22 cellular contexts compared by ENCODE assay signal in the genomic region with DNA sequence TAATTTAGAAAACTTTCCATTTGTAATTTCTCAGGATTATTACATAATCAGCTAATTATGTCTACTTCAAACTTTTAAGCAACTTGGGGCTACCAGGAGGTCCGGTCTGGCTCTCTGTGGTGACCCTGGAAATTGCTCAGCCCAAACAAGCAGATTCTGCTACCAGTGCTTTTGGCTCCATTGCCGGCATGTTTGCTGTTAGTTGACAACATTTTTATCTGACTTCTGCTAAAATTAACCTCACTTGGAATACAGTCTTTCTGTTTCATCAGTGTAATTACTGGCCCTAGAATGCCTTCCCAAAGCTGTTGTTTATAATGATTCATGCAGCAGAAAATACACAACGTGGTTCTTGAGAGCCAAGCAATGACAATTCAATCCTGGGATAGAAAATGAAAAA. TPM values are rescaled to one million over a fixed set of nuclear protein-coding genes. Genes with fewer than 3 reads are reported as not detected.
DNase-seq lines count a peak whose midpoint lies in the region; ATAC-seq and TF ChIP-seq lines count a peak whose summit lies in the region.
"Had no signal": no experiment of that assay in that cellular context is flagged by ENCODE, and none has a peak within 500 bp of the region (broad histone marks: within the 10 kb centered on the region; RNA-seq: fewer than 3 reads in every experiment).

No MANE protein-coding gene starts in this region.

- H3K27me3 ChIP-seq in lung (ENCODE audit: control insufficient read depth, insufficient read depth) (no peaks in the 10 kb centered on the region), smooth muscle cell (ENCODE audit: low read depth) (no peaks in the 10 kb centered on the region)
- H3K27me3 ChIP-seq: BLaER1 treated with 17β-estradiol and CSF1 and Interleukin-3, amounts not matched to agents 10 nM and 100 nM had no signal

- H3K27ac Mint-ChIP-seq in stimulated activated memory B cell treated with anti-CD40 and anti-IgM and Interleukin-4, amounts not matched to agents 10 μg/mL and 1 μg/mL and 100 μg/mL, for 72 hours: no peak overlapping the region
- H3K27ac Mint-ChIP-seq: CD14-positive monocyte; CD4-positive, alpha-beta T cell; CD8-positive, alpha-beta memory T cell had no signal

- H4K20me1 ChIP-seq in smooth muscle cell (ENCODE audit: low read depth): no peaks in the 10 kb centered on the region
- H4K20me1 ChIP-seq: BLaER1 treated with 17β-estradiol and CSF1 and Interleukin-3, amounts not matched to agents 10 nM and 100 nM had no signal

- H3K9me3 ChIP-seq in lung (ENCODE audit: control insufficient read depth in 2 of 2, insufficient read depth in 1 of 2, low read length in 1 of 2): peaks cover 0 to 4% of the 10 kb centered on the region in 2 donors
- no peaks in the 10 kb centered on the region for H3K9me3 ChIP-seq in smooth muscle cell (replicated peaks; ENCODE audit: low read depth)
- H3K9me3 ChIP-seq: BE2C had no signal

- H3K4me3 ChIP-seq in lung: no peak overlapping the region
- H3K4me3 ChIP-seq in smooth muscle cell: no peak overlapping the region
- H3K4me3 ChIP-seq: BLaER1 treated with 17β-estradiol and CSF1 and Interleukin-3, amounts not matched to agents 10 nM and 100 nM had no signal

- H3K4me3 Mint-ChIP-seq in stimulated activated memory B cell treated with anti-CD40 and anti-IgM and Interleukin-4, amounts not matched to agents 10 μg/mL and 1 μg/mL and 100 μg/mL, for 72 hours: no peak overlapping the region
- H3K4me3 Mint-ChIP-seq: CD14-positive monocyte; CD4-positive, alpha-beta T cell; CD8-positive, alpha-beta memory T cell had no signal

- H3K4me2 ChIP-seq in smooth muscle cell: peak overlapping the region; percentile 52
- H3K4me2 ChIP-seq: BLaER1 treated with 17β-estradiol and CSF1 and Interleukin-3, amounts not matched to agents 10 nM and 100 nM had no signal

- H3K27ac ChIP-seq in lung (ENCODE audit: low read depth in 1 of 2, low read length in 1 of 2) (no peak overlapping the region), smooth muscle cell (ENCODE audit: low read depth) (no peak overlapping the region)
- H3K27ac ChIP-seq: BLaER1 treated with 17β-estradiol and CSF1 and Interleukin-3, amounts not matched to agents 10 nM and 100 nM had no signal

- intact Hi-C loops in left ventricle myocardium superior (cut with micrococcal nuclease): no loop called here

- H3K4me1 ChIP-seq in lung (ENCODE audit: control insufficient read depth in 2 of 2, insufficient read depth in 2 of 2, low read length in 2 of 2) (no peaks in the 10 kb centered on the region), smooth muscle cell (ENCODE audit: low read depth) (no peaks in the 10 kb centered on the region)
- H3K4me1 ChIP-seq: BE2C had no signal

- no peaks in the 10 kb centered on the region for H3K4me1 Mint-ChIP-seq in stimulated activated memory B cell treated with anti-CD40 and anti-IgM and Interleukin-4, amounts not matched to agents 10 μg/mL and 1 μg/mL and 100 μg/mL, for 72 hours
- H3K4me1 Mint-ChIP-seq: CD14-positive monocyte; CD8-positive, alpha-beta memory T cell had no signal

- H3K27me3 Mint-ChIP-seq in stimulated activated memory B cell treated with anti-CD40 and anti-IgM and Interleukin-4, amounts not matched to agents 10 μg/mL and 1 μg/mL and 100 μg/mL, for 72 hours: no peaks in the 10 kb centered on the region
- H3K27me3 Mint-ChIP-seq: CD4-positive, alpha-beta T cell had no signal

- TF ChIP-seq CTCF in lung (IDR thresholded peaks at IDR 0.05; ENCODE audit: control extremely low read depth, extremely low read depth) (no peak), smooth muscle cell (IDR thresholded peaks at IDR 0.05; ENCODE audit: borderline replicate concordance, insufficient read depth, poor library complexity, severe bottlenecking) (no peak), GM13976 (IDR thresholded peaks at IDR 0.05; ENCODE audit: borderline replicate concordance, control extremely low read depth, extremely low read depth, insufficient read depth, missing control alignments) (no peak)

- peaks cover 3% of the 10 kb centered on the region for H3K9me3 Mint-ChIP-seq in stimulated activated memory B cell treated with anti-CD40 and anti-IgM and Interleukin-4, amounts not matched to agents 10 μg/mL and 1 μg/mL and 100 μg/mL, for 72 hours
- H3K9me3 Mint-ChIP-seq: CD4-positive, alpha-beta T cell had no signal

- H2AFZ ChIP-seq in smooth muscle cell (ENCODE audit: low read depth): peak overlapping the region; percentile 47

- H3K9ac ChIP-seq in smooth muscle cell (ENCODE audit: low read depth): no peak overlapping the region
- H3K9ac ChIP-seq: BLaER1 treated with 17β-estradiol and CSF1 and Interleukin-3, amounts not matched to agents 10 nM and 100 nM had no signal

- H3K36me3 ChIP-seq in lung (ENCODE audit: control insufficient read depth in 2 of 2, insufficient read depth in 2 of 2, low read length in 2 of 2): no peaks in the 10 kb centered on the region
- H3K36me3 ChIP-seq in smooth muscle cell (ENCODE audit: low read depth): no peaks in the 10 kb centered on the region
- H3K36me3 ChIP-seq: BE2C; BLaER1 treated with 17β-estradiol and CSF1 and Interleukin-3, amounts not matched to agents 10 nM and 100 nM had no signal

- H3F3A ChIP-seq in smooth muscle cell (ENCODE audit: low read depth): no peaks in the 10 kb centered on the region

- no peaks in the 10 kb centered on the region for H3K79me2 ChIP-seq in smooth muscle cell (ENCODE audit: low read depth)

- no peaks in the 10 kb centered on the region for H3K36me3 Mint-ChIP-seq in stimulated activated memory B cell treated with anti-CD40 and anti-IgM and Interleukin-4, amounts not matched to agents 10 μg/mL and 1 μg/mL and 100 μg/mL, for 72 hours
- H3K36me3 Mint-ChIP-seq: CD14-positive monocyte; CD8-positive, alpha-beta memory T cell had no signal

- ATAC-seq in lung (ENCODE audit: insufficient read depth, low FRiP score) (peak; percentile 27), left ventricle myocardium superior (no peak)
- no peak for ATAC-seq in stimulated activated memory B cell treated with anti-CD40 and anti-IgM and Interleukin-4, amounts not matched to agents 10 μg/mL and 1 μg/mL and 100 μg/mL, for 72 hours

- in situ Hi-C loops in G401 (cut with HindIII; ENCODE audit: low sequenced_read_pairs): no loop called here
- in situ Hi-C loops in GM13976 (cut with MboI; ENCODE audit: low sequenced_read_pairs, unreplicated experiment): no loop called here

- DNase-seq in G401 (ENCODE audit: low spot score) (peak; percentile 74), cerebellar cortex (ENCODE audit: low spot score) (peak; percentile 64), lung (ENCODE audit: low spot score) (no peak), smooth muscle cell (lab: John Stamatoyannopoulos, UW; ENCODE audit: unreplicated experiment) (no peak), GM13976 (ENCODE audit: low spot score) (no peak), left ventricle myocardium superior (no peak), DMS114 treated with DMSO at 0.1 percent for 48 hours (lab: John Stamatoyannopoulos, UW; ENCODE audit: unreplicated experiment) (no peak)
- DNase-seq: BE2C; CD4-positive, alpha-beta T cell; CD8-positive, alpha-beta memory T cell; DMS 273 treated with DMSO at 0.1 percent for 48 hours; DMS53; DMS79 treated with DMSO at 0.1 percent for 48 hours; GOT3; H7; HCEC 1CT had no signal

- WGBS in lung, 2 donors: 63 to 77% methylated on average over 3 of the region's 3 CpGs
- 30% methylated on average over 3 of the region's 3 CpGs for WGBS in smooth muscle cell (ENCODE audit: low lambda C conversion rate)

RNA-seq across cellular contexts. Expression of gene FAM81B, which starts 38.5 kb away (rescaled TPM):
- total RNA-seq in G401 (2014; rRNA removed; shearing (Covaris generic)): not detected in 2 replicates
- total RNA-seq in lung (10 to 100 TPM; 13.7 to 25.5 TPM), smooth muscle cell (not detected in 2 replicates), left ventricle myocardium superior (2.9 TPM)
- polyA plus RNA-seq in lung (10 to 100 TPM in 1 of 2 donors, 1 to 10 TPM in 1; 8.6 to 23.1 TPM), smooth muscle cell (0.56 TPM in 1 of 2 replicates, not detected in the other)
- total RNA-seq: A172; A673; CD4-positive, alpha-beta T cell; CD8-positive, alpha-beta memory T cell; Daoy; H7 had no signal
- polyA plus RNA-seq: CD14-positive monocyte; CD8-positive, alpha-beta memory T cell had no signal

Comparison
In these comparisons a context has a peak if more than half of its experiments do, and no peak if none do; other contexts are left out.
1. DNase-seq: peak in G401 (single experiment) and cerebellar cortex (single experiment); none in lung (single experiment), smooth muscle cell (single experiment), GM13976 (single experiment), left ventricle myocardium superior (single experiment) and DMS114 treated with DMSO at 0.1 percent for 48 hours (single experiment).